1 cellular context compared by ENCODE assay signal in genomic region chr20:62639765-62640164, GRCh38.
A peak's percentile ranks its signal among the peaks of the same experiment; 100 is the strongest.
TF ChIP-seq lines count a peak whose summit lies in the region.

No MANE protein-coding gene starts in this region.

TF ChIP-seq in HepG2, 621 proteins besides CTCF, POLR2A, EP300 and RAD21 (continued from another document and continues in another):
- TF ChIP-seq, protein P1, sequence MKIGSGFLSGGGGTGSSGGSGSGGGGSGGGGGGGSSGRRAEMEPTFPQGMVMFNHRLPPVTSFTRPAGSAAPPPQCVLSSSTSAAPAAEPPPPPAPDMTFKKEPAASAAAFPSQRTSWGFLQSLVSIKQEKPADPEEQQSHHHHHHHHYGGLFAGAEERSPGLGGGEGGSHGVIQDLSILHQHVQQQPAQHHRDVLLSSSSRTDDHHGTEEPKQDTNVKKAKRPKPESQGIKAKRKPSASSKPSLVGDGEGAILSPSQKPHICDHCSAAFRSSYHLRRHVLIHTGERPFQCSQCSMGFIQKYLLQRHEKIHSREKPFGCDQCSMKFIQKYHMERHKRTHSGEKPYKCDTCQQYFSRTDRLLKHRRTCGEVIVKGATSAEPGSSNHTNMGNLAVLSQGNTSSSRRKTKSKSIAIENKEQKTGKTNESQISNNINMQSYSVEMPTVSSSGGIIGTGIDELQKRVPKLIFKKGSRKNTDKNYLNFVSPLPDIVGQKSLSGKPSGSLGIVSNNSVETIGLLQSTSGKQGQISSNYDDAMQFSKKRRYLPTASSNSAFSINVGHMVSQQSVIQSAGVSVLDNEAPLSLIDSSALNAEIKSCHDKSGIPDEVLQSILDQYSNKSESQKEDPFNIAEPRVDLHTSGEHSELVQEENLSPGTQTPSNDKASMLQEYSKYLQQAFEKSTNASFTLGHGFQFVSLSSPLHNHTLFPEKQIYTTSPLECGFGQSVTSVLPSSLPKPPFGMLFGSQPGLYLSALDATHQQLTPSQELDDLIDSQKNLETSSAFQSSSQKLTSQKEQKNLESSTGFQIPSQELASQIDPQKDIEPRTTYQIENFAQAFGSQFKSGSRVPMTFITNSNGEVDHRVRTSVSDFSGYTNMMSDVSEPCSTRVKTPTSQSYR (CRISPR knock-in tag; IDR thresholded peaks at IDR 0.05; ENCODE audit: borderline replicate concordance), result peak; percentile 63; the same call in 1 of the 2 replicates
- TF ChIP-seq THAP11 (CRISPR knock-in tag; IDR thresholded peaks at IDR 0.05), result peak; percentile 67
- TF ChIP-seq BCL6 (CRISPR knock-in tag; IDR thresholded peaks at IDR 0.05), result peak; percentile 97
- peak; percentile 91 for TF ChIP-seq TBX2 (CRISPR knock-in tag; IDR thresholded peaks at IDR 0.05; ENCODE audit: borderline replicate concordance)
- peak; percentile 25 for TF ChIP-seq ZNF781 (CRISPR knock-in tag; IDR thresholded peaks at IDR 0.05; ENCODE audit: borderline replicate concordance, not compliant biosample characterization)
- no peak for TF ChIP-seq PAWR (CRISPR knock-in tag; IDR thresholded peaks at IDR 0.05; ENCODE audit: borderline replicate concordance)
- TF ChIP-seq, protein P2, sequence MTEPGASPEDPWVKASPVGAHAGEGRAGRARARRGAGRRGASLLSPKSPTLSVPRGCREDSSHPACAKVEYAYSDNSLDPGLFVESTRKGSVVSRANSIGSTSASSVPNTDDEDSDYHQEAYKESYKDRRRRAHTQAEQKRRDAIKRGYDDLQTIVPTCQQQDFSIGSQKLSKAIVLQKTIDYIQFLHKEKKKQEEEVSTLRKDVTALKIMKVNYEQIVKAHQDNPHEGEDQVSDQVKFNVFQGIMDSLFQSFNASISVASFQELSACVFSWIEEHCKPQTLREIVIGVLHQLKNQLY (CRISPR knock-in tag; IDR thresholded peaks at IDR 0.05), result 0 out of 2 replicates have a peak, but pooled peaks have one; percentile 58
- TF ChIP-seq ZNF790 (CRISPR knock-in tag; IDR thresholded peaks at IDR 0.05; ENCODE audit: borderline replicate concordance), result no peak
- peak; percentile 82; the same call in 1 of the 2 replicates for TF ChIP-seq ERF (CRISPR knock-in tag; IDR thresholded peaks at IDR 0.05)
- TF ChIP-seq SAFB2 (CRISPR knock-in tag; IDR thresholded peaks at IDR 0.05; ENCODE audit: borderline replicate concordance, low read depth), result 0 out of 2 replicates have a peak, but pooled peaks have one; percentile 81
- TF ChIP-seq ZBTB20 (CRISPR knock-in tag; IDR thresholded peaks at IDR 0.05; ENCODE audit: borderline replicate concordance, low read depth), result peak; percentile 83; the same call in 1 of the 2 replicates
- TF ChIP-seq, protein P3, sequence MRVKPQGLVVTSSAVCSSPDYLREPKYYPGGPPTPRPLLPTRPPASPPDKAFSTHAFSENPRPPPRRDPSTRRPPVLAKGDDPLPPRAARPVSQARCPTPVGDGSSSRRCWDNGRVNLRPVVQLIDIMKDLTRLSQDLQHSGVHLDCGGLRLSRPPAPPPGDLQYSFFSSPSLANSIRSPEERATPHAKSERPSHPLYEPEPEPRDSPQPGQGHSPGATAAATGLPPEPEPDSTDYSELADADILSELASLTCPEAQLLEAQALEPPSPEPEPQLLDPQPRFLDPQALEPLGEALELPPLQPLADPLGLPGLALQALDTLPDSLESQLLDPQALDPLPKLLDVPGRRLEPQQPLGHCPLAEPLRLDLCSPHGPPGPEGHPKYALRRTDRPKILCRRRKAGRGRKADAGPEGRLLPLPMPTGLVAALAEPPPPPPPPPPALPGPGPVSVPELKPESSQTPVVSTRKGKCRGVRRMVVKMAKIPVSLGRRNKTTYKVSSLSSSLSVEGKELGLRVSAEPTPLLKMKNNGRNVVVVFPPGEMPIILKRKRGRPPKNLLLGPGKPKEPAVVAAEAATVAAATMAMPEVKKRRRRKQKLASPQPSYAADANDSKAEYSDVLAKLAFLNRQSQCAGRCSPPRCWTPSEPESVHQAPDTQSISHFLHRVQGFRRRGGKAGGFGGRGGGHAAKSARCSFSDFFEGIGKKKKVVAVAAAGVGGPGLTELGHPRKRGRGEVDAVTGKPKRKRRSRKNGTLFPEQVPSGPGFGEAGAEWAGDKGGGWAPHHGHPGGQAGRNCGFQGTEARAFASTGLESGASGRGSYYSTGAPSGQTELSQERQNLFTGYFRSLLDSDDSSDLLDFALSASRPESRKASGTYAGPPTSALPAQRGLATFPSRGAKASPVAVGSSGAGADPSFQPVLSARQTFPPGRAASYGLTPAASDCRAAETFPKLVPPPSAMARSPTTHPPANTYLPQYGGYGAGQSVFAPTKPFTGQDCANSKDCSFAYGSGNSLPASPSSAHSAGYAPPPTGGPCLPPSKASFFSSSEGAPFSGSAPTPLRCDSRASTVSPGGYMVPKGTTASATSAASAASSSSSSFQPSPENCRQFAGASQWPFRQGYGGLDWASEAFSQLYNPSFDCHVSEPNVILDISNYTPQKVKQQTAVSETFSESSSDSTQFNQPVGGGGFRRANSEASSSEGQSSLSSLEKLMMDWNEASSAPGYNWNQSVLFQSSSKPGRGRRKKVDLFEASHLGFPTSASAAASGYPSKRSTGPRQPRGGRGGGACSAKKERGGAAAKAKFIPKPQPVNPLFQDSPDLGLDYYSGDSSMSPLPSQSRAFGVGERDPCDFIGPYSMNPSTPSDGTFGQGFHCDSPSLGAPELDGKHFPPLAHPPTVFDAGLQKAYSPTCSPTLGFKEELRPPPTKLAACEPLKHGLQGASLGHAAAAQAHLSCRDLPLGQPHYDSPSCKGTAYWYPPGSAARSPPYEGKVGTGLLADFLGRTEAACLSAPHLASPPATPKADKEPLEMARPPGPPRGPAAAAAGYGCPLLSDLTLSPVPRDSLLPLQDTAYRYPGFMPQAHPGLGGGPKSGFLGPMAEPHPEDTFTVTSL (CRISPR knock-in tag; IDR thresholded peaks at IDR 0.05; ENCODE audit: borderline replicate concordance), result peak; percentile 59; the same call in 1 of the 2 replicates
- TF ChIP-seq ZNF235 (CRISPR knock-in tag; IDR thresholded peaks at IDR 0.05; ENCODE audit: borderline replicate concordance), result no peak
- TF ChIP-seq ZNF878 (CRISPR knock-in tag; IDR thresholded peaks at IDR 0.05), result no peak
- peak; percentile 69 for TF ChIP-seq DRAP1 (CRISPR knock-in tag; IDR thresholded peaks at IDR 0.05)
- TF ChIP-seq HDAC1 (CRISPR knock-in tag; IDR thresholded peaks at IDR 0.05), result peak; percentile 92
- peak; percentile 76 for TF ChIP-seq MEIS2 (CRISPR knock-in tag; IDR thresholded peaks at IDR 0.05)
- peak; percentile 68 for TF ChIP-seq ELF3 (CRISPR knock-in tag; IDR thresholded peaks at IDR 0.05)
- TF ChIP-seq NCOR1 (IDR thresholded peaks at IDR 0.05; ENCODE audit: borderline replicate concordance, low read length), result peak; percentile 57; the same call in 1 of the 2 replicates
- TF ChIP-seq ZMYM4 (CRISPR knock-in tag; IDR thresholded peaks at IDR 0.05), result peak; percentile 61; the same call in 1 of the 2 replicates
- no peak for TF ChIP-seq ZBTB40 (IDR thresholded peaks at IDR 0.05)
- TF ChIP-seq ZBTB40 (CRISPR knock-in tag; IDR thresholded peaks at IDR 0.05), result no peak; the same call in 1 of the 2 replicates
- peak; percentile 77; the same call in 1 of the 2 replicates for TF ChIP-seq SIN3A (IDR thresholded peaks at IDR 0.05; ENCODE audit: borderline replicate concordance, low read depth, low read length)
- TF ChIP-seq, protein P4, sequence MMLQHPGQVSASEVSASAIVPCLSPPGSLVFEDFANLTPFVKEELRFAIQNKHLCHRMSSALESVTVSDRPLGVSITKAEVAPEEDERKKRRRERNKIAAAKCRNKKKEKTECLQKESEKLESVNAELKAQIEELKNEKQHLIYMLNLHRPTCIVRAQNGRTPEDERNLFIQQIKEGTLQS (CRISPR knock-in tag; IDR thresholded peaks at IDR 0.05), result no peak
- peak; percentile 83 for TF ChIP-seq SP5 (CRISPR knock-in tag; IDR thresholded peaks at IDR 0.05; ENCODE audit: borderline replicate concordance, low read depth)
- no peak for TF ChIP-seq ATF7 (IDR thresholded peaks at IDR 0.05)
- peak; percentile 67; the same call in 1 of the 2 replicates for TF ChIP-seq ATF7 (CRISPR knock-in tag; IDR thresholded peaks at IDR 0.05)
- no peak for TF ChIP-seq ZNF773 (CRISPR knock-in tag; IDR thresholded peaks at IDR 0.05; ENCODE audit: borderline replicate concordance)
- 0 out of 2 replicates have a peak, but pooled peaks have one; percentile 25 for TF ChIP-seq HOXA5 (CRISPR knock-in tag; IDR thresholded peaks at IDR 0.05)
- TF ChIP-seq ZNF576 (CRISPR knock-in tag; IDR thresholded peaks at IDR 0.05), result no peak
- no peak for TF ChIP-seq CCDC6 (CRISPR knock-in tag; IDR thresholded peaks at IDR 0.05)
- 0 out of 2 replicates have a peak, but pooled peaks have one; percentile 49 for TF ChIP-seq MXD4 (CRISPR knock-in tag; IDR thresholded peaks at IDR 0.05)
- no peak for TF ChIP-seq YEATS4 (CRISPR knock-in tag; IDR thresholded peaks at IDR 0.05; ENCODE audit: borderline replicate concordance)
- TF ChIP-seq KLF16 (CRISPR knock-in tag; IDR thresholded peaks at IDR 0.05), result peak in 1 of 2 experiments; percentile 71; a peak in 1 of 4 replicates
- TF ChIP-seq ZFP90 (CRISPR knock-in tag; IDR thresholded peaks at IDR 0.05; ENCODE audit: borderline replicate concordance), result no peak
- TF ChIP-seq HOXA3 (CRISPR knock-in tag; IDR thresholded peaks at IDR 0.05), result peak; percentile 83
- no peak for TF ChIP-seq ZNF343 (CRISPR knock-in tag; IDR thresholded peaks at IDR 0.05)
- TF ChIP-seq PATZ1 (CRISPR knock-in tag; IDR thresholded peaks at IDR 0.05), result peak; percentile 54; the same call in 1 of the 2 replicates
